ENCODE assay signal across 6 cellular contexts in genomic region chr6:169697115-169697514, GRCh38. TPM values are rescaled to one million over a fixed set of nuclear protein-coding genes. Genes with fewer than 3 reads are reported as not detected.
A peak's percentile ranks its signal among the peaks of the same experiment; 100 is the strongest.
DNase-seq lines count a peak whose midpoint lies in the region; ATAC-seq and TF ChIP-seq lines count a peak whose summit lies in the region.
"Not testable (repeated sequence)": the region's sequence is repeated elsewhere in the genome, so short reads cannot be mapped to it uniquely, and the experiment has no call there.

No MANE protein-coding gene starts in this region.

- H3K4me3 Mint-ChIP-seq in brain; glutamatergic neuron (ENCODE audit: unreplicated experiment); progenitor cell of endocrine pancreas (ENCODE audit: low read depth): not testable (repeated sequence)

- not testable (repeated sequence) for H3F3A ChIP-seq in SK-N-SH (replicated peaks; ENCODE audit: insufficient read depth)

- not testable (repeated sequence) for H3K9me2 ChIP-seq in HCT116 (ENCODE audit: insufficient read depth); SK-N-SH

- TF ChIP-seq POLR2A in HCT116 (IDR thresholded peaks at IDR 0.05; ENCODE audit: borderline replicate concordance, extremely low read depth, insufficient read depth, insufficient read length): not testable (repeated sequence)

- H3K36me3 ChIP-seq in HCT116 (ENCODE audit: control insufficient read depth in 1 of 2, insufficient read depth in 2 of 2, low read length in 2 of 2): not testable (repeated sequence)
- peaks cover 4 to 13% of the 10 kb centered on the region in 2 experiments for H3K36me3 ChIP-seq in SK-N-SH (replicated peaks in 1 of 2; ENCODE audit: control insufficient read depth in 1 of 2, insufficient read depth in 2 of 2, low read length in 1 of 2)

- H3K79me2 ChIP-seq in HCT116 (ENCODE audit: insufficient read depth, low read length): peaks cover 72% of the 10 kb centered on the region
- H3K79me2 ChIP-seq in SK-N-SH (ENCODE audit: insufficient read depth): peaks cover 28% of the 10 kb centered on the region

- CTCF ChIA-PET in HCT116 (lab: Charles Lee): not testable (repeated sequence)
- CTCF ChIA-PET in SK-N-SH (lab: Yijun Ruan, JAX): interaction anchor here (0.9 kb wide), 1 partner anchor 477 kb away, joined by 3 read pairs; no protein-coding TSS in a partner anchor

- H3K9me3 Mint-ChIP-seq in brain (peaks cover 14 to 25% (median 19%) of the 10 kb centered on the region in 5 experiments), progenitor cell of endocrine pancreas (ENCODE audit: low read depth) (peaks cover 13% of the 10 kb centered on the region)
- not testable (repeated sequence) for H3K9me3 Mint-ChIP-seq in glutamatergic neuron (ENCODE audit: unreplicated experiment)

- H3K4me1 ChIP-seq in HCT116 (ENCODE audit: control insufficient read depth in 1 of 2, insufficient read depth in 2 of 2, low read length in 2 of 2): not testable (repeated sequence)
- peaks cover 5 to 13% of the 10 kb centered on the region in 2 experiments; a peak in 3 of 4 replicates for H3K4me1 ChIP-seq in SK-N-SH (ENCODE audit: control insufficient read depth in 1 of 2, insufficient read depth in 2 of 2, low read depth in 1 of 2, low read length in 1 of 2)

- TF ChIP-seq RAD21 in HCT116 (IDR thresholded peaks at IDR 0.05; ENCODE audit: low read depth): peak; percentile 40
- not testable (repeated sequence) for TF ChIP-seq RAD21 in SK-N-SH (IDR thresholded peaks at IDR 0.05; ENCODE audit: low read length)

- peaks cover 29% of the 10 kb centered on the region for H3K4me1 Mint-ChIP-seq in brain
- not testable (repeated sequence) for H3K4me1 Mint-ChIP-seq in glutamatergic neuron (ENCODE audit: low read depth, unreplicated experiment); progenitor cell of endocrine pancreas (ENCODE audit: low read depth)

- not testable (repeated sequence) for H3K27ac ChIP-seq in HCT116 (ENCODE audit: low read depth, low read length); SK-N-SH (ENCODE audit: low read depth in 2 of 2, low read length in 1 of 2)

- not testable (repeated sequence) for BruUV-seq in HCT116 (replicated peaks; lab: Mats Ljungman, UMichigan)

- TF ChIP-seq EP300 in SK-N-SH (IDR thresholded peaks at IDR 0.05; ENCODE audit: borderline replicate concordance in 1 of 2, low read depth in 1 of 2, low read length in 1 of 2): not testable (repeated sequence)

- H2AFZ ChIP-seq in HCT116 (ENCODE audit: low read depth, low read length, poor library complexity, severe bottlenecking); SK-N-SH (ENCODE audit: low read depth): not testable (repeated sequence)

- not testable (repeated sequence) for ATAC-seq in HCT116

- H3K4me2 ChIP-seq in HCT116 (ENCODE audit: low read length); SK-N-SH: not testable (repeated sequence)

- not testable (repeated sequence) for DNase-seq in AG10803 (ENCODE audit: low read depth); HCT116 (ENCODE audit: low read depth, low spot score); SK-N-SH; progenitor cell of endocrine pancreas (ENCODE audit: low spot score, unreplicated experiment)
- peak; percentile 74 for DNase-seq in glutamatergic neuron

- H3K27me3 ChIP-seq in HCT116 (ENCODE audit: insufficient read depth, low read length); SK-N-SH (ENCODE audit: insufficient read depth): not testable (repeated sequence)

- TF ChIP-seq CTCF in AG10803 (conservative IDR thresholded peaks at IDR 0.05; ENCODE audit: low read length) (peak; percentile 42), HCT116 (IDR thresholded peaks at IDR 0.05 in 2 of 3, conservative IDR thresholded peaks at IDR 0.05 in 1 of 3; ENCODE audit: borderline replicate concordance in 1 of 3, insufficient read depth in 1 of 3, low read depth in 2 of 3, low read length in 2 of 3) (peak; percentile 19 to 56 (median 44); a peak in 5 of 6 replicates), SK-N-SH (IDR thresholded peaks at IDR 0.05) (peak; percentile 43), brain (conservative IDR thresholded peaks at IDR 0.05) (peak; percentile 20 to 41), glutamatergic neuron (IDR thresholded peaks at IDR 0.05; ENCODE audit: partially characterized antibody, unreplicated experiment) (peak; percentile 58), progenitor cell of endocrine pancreas (IDR thresholded peaks at IDR 0.05; ENCODE audit: unreplicated experiment) (peak; percentile 47)

- not testable (repeated sequence) for H4K20me1 ChIP-seq in HCT116 (ENCODE audit: insufficient read depth); SK-N-SH (ENCODE audit: insufficient read depth)

- POLR2A ChIA-PET in HCT116 (lab: Charles Lee); SK-N-SH (lab: Yijun Ruan, JAX): not testable (repeated sequence)

- intact Hi-C loops in HCT116 (cut with micrococcal nuclease): not testable (repeated sequence)

- H3K4me3 ChIP-seq in AG10803 (ENCODE audit: low read length); HCT116 (replicated peaks in 1 of 2; ENCODE audit: low read depth in 1 of 2, low read length in 2 of 2); SK-N-SH (ENCODE audit: low read depth in 2 of 2, low read length in 1 of 2): not testable (repeated sequence)

- H3K27ac Mint-ChIP-seq in brain; glutamatergic neuron (ENCODE audit: unreplicated experiment); progenitor cell of endocrine pancreas: not testable (repeated sequence)

- RAD21 ChIA-PET in HCT116 (lab: Charles Lee; ENCODE audit: low non-redundant PET in 1 of 2, low total read pairs in 2 of 2, uncharacterized antibody in 2 of 2, unreplicated experiment in 2 of 2): not testable (repeated sequence)

- H3K27me3 Mint-ChIP-seq in brain; glutamatergic neuron (ENCODE audit: unreplicated experiment); progenitor cell of endocrine pancreas: not testable (repeated sequence)

- H3K36me3 Mint-ChIP-seq in brain (peaks cover 61% of the 10 kb centered on the region), progenitor cell of endocrine pancreas (ENCODE audit: insufficient read depth) (peaks cover 28% of the 10 kb centered on the region)
- H3K36me3 Mint-ChIP-seq in glutamatergic neuron (ENCODE audit: unreplicated experiment): not testable (repeated sequence)

- 92% methylated on average over 7 of the region's 10 CpGs for WGBS in SK-N-SH (ENCODE audit: low lambda C conversion rate)

- not testable (repeated sequence) for H3K9me3 ChIP-seq in HCT116 (ENCODE audit: control insufficient read depth in 1 of 2, insufficient read depth in 1 of 2, low read depth in 1 of 2, low read length in 2 of 2); SK-N-SH

- not testable (repeated sequence) for H3K9ac ChIP-seq in HCT116 (ENCODE audit: low read length); SK-N-SH

RNA-seq across cellular contexts. Expression of gene WDR27, which starts 4.7 kb away (rescaled TPM):
- total RNA-seq in HCT116 (2021; ENCODE audit: unreplicated experiment) (60.6 TPM), glutamatergic neuron (ENCODE audit: unreplicated experiment) (64.8 TPM), progenitor cell of endocrine pancreas (118 and 123 TPM in 2 replicates)
- 33.6 and 37.8 TPM in 2 replicates for polyA plus RNA-seq in HCT116 (2012)
- polyA plus RNA-seq in SK-N-SH (2012; rRNA removed) (55.6 and 58.6 TPM in 2 replicates), brain (ENCODE audit: insufficient read depth, low read depth, low replicate concordance) (3.0 TPM)
- polyA plus RNA-seq in SK-N-SH (2012; cell fraction: cytosol; rRNA removed): 11.4 and 15.7 TPM in 2 replicates
- 420 and 490 TPM in 2 replicates for polyA plus RNA-seq in SK-N-SH (2012; cell fraction: nucleus; rRNA removed)

RNA-seq across cellular contexts. Expression of gene C6orf120, which starts 4.8 kb away (rescaled TPM):
- total RNA-seq in HCT116 (2021; ENCODE audit: unreplicated experiment): 20.6 TPM
- 8.1 and 10.4 TPM in 2 replicates for polyA plus RNA-seq in HCT116 (2012)
- 10.1 and 12.7 TPM in 2 replicates for polyA plus RNA-seq in SK-N-SH (2012; rRNA removed)
- 18.7 and 21.5 TPM in 2 replicates for polyA plus RNA-seq in SK-N-SH (2012; cell fraction: cytosol; rRNA removed)
- 5.4 and 5.7 TPM in 2 replicates for polyA plus RNA-seq in SK-N-SH (2012; cell fraction: nucleus; rRNA removed)
- 4.4 TPM for polyA plus RNA-seq in brain (ENCODE audit: insufficient read depth, low read depth, low replicate concordance)
- 29.7 TPM for total RNA-seq in glutamatergic neuron (ENCODE audit: unreplicated experiment)
- 25.3 and 25.8 TPM in 2 replicates for total RNA-seq in progenitor cell of endocrine pancreas

RNA-seq across cellular contexts. Expression of gene PHF10, which starts 27.2 kb away (rescaled TPM):
- total RNA-seq in HCT116 (2021; ENCODE audit: unreplicated experiment) (45.5 TPM), glutamatergic neuron (ENCODE audit: unreplicated experiment) (21.2 TPM), progenitor cell of endocrine pancreas (103 and 105 TPM in 2 replicates)
- polyA plus RNA-seq in HCT116 (2012): 22.6 and 32.7 TPM in 2 replicates
- polyA plus RNA-seq in SK-N-SH (2012; rRNA removed) (23.5 and 25.7 TPM in 2 replicates), brain (ENCODE audit: insufficient read depth, low read depth, low replicate concordance) (83.0 TPM)
- 34.1 and 37.8 TPM in 2 replicates for polyA plus RNA-seq in SK-N-SH (2012; cell fraction: cytosol; rRNA removed)
- 22.8 and 50.2 TPM in 2 replicates for polyA plus RNA-seq in SK-N-SH (2012; cell fraction: nucleus; rRNA removed)

RNA-seq across cellular contexts. Expression of gene DYNLT2, which starts 54.3 kb away (rescaled TPM):
- total RNA-seq in HCT116 (2021; ENCODE audit: unreplicated experiment): 1.5 TPM
- 0.24 and 0.35 TPM in 2 replicates for polyA plus RNA-seq in HCT116 (2012)
- 0.81 and 1.3 TPM in 2 replicates for polyA plus RNA-seq in SK-N-SH (2012; rRNA removed)
- polyA plus RNA-seq in SK-N-SH (2012; cell fraction: cytosol; rRNA removed): 0.52 and 0.53 TPM in 2 replicates
- polyA plus RNA-seq in SK-N-SH (2012; cell fraction: nucleus; rRNA removed): 3.5 and 3.8 TPM in 2 replicates
- 1.6 TPM for polyA plus RNA-seq in brain (ENCODE audit: insufficient read depth, low read depth, low replicate concordance)
- 1.7 TPM for total RNA-seq in glutamatergic neuron (ENCODE audit: unreplicated experiment)
- total RNA-seq in progenitor cell of endocrine pancreas: 1.6 and 1.8 TPM in 2 replicates

RNA-seq across cellular contexts. Expression of gene ERMARD, which starts 54.3 kb away (rescaled TPM):
- total RNA-seq in HCT116 (2021; ENCODE audit: unreplicated experiment) (24.7 TPM), glutamatergic neuron (ENCODE audit: unreplicated experiment) (15.2 TPM), progenitor cell of endocrine pancreas (30.3 and 33.4 TPM in 2 replicates)
- polyA plus RNA-seq in HCT116 (2012): 27.0 and 32.5 TPM in 2 replicates
- polyA plus RNA-seq in SK-N-SH (2012; rRNA removed) (43.2 and 51.3 TPM in 2 replicates), brain (ENCODE audit: insufficient read depth, low read depth, low replicate concordance) (11.0 TPM)
- polyA plus RNA-seq in SK-N-SH (2012; cell fraction: cytosol; rRNA removed): 19.0 and 23.5 TPM in 2 replicates
- 241 and 346 TPM in 2 replicates for polyA plus RNA-seq in SK-N-SH (2012; cell fraction: nucleus; rRNA removed)
